19 cellular contexts compared by ENCODE assay signal in the genomic region with DNA sequence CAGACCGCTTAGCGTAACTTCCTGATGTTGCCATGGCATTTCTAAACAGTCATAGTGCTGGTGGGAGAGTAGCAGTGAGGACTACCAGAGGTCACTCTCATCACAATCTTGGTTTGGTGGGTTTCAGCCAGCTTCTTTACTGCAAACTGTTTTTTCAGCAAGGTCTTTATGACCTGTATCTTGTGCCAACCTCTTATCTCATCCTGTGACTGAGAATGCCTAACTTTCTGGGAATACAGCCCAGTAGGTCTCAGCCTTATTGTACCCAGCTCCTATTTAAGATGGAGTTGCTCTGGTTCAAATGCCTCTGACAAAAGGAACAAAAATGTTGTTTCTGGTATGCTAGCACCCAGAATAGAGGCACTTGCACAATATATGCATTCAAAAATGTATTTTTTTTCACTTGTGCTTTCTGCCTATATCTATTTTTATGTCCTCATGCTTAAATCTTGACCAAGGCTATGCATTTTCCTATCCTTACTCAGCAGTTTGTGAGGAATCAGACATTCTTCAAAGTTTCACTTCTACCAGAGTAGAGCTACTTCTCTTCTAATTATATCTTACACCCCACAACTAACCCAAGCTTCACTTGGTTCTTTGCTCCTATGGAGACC. TPM values are rescaled to one million over a fixed set of nuclear protein-coding genes. Genes with fewer than 3 reads are reported as not detected.
A peak's percentile ranks its signal among the peaks of the same experiment; 100 is the strongest.
DNase-seq lines count a peak whose midpoint lies in the region; ATAC-seq and TF ChIP-seq lines count a peak whose summit lies in the region.
"Had no signal": no experiment of that assay in that cellular context is flagged by ENCODE, and none has a peak within 500 bp of the region (broad histone marks: within the 10 kb centered on the region; RNA-seq: fewer than 3 reads in every experiment).

No MANE protein-coding gene starts in this region.

- DNase-seq in EL: peak; percentile 79
- DNase-seq in Karpas-422: peak; percentile 9
- DNase-seq in astrocyte of the spinal cord (ENCODE audit: low read depth, low spot score): peak; percentile 81
- peak; percentile 52 to 65 for DNase-seq in lung microvascular endothelial cell (ENCODE audit: low read depth in 2 of 2)
- no peak for DNase-seq in COLO829 (ENCODE audit: low spot score)
- no peak for DNase-seq in T-helper 9 cell
- DNase-seq in NCI-H187 treated with DMSO at 0.1 percent for 48 hours (lab: John Stamatoyannopoulos, UW): no peak
- DNase-seq: CD4-positive, alpha-beta T cell; GF-D8; naive B cell; NCI-H2029 treated with DMSO at 0.1 percent for 48 hours; NCI-H774 had no signal

- H3K9me3 ChIP-seq in Karpas-422 (ENCODE audit: low read length): no peaks in the 10 kb centered on the region

- no peaks in the 10 kb centered on the region for H3K9me2 ChIP-seq in Karpas-422 (replicated peaks; ENCODE audit: insufficient read depth, low read length)

- no peak overlapping the region for H2AFZ ChIP-seq in Karpas-422 (ENCODE audit: low read length)

- no peak overlapping the region for H3K27ac ChIP-seq in Karpas-422 (ENCODE audit: low read length)
- H3K27ac ChIP-seq: coronary artery had no signal

- no peaks in the 10 kb centered on the region for H3K36me3 ChIP-seq in Karpas-422 (ENCODE audit: insufficient read depth, low read length)

- H3K4me2 ChIP-seq in Karpas-422 (ENCODE audit: low read depth, low read length, poor library complexity, severe bottlenecking): no peak overlapping the region

- no peak for ATAC-seq in GM18868 (IDR thresholded peaks at IDR 0.05; ENCODE audit: unreplicated experiment)
- ATAC-seq: sciatic nerve, WTC11 had no signal

- TF ChIP-seq CTCF in astrocyte of the spinal cord (IDR thresholded peaks at IDR 0.05; ENCODE audit: low read depth, low read length): no peak

- no peaks in the 10 kb centered on the region for H3K79me2 ChIP-seq in Karpas-422 (ENCODE audit: low read length)

- in situ Hi-C loops in astrocyte of the spinal cord (cut with HindIII; ENCODE audit: low sequenced_read_pairs): no loop called here

- no peak overlapping the region for H3K4me3 ChIP-seq in Karpas-422 (ENCODE audit: low read length)
- no peak overlapping the region for H3K4me3 ChIP-seq in astrocyte of the spinal cord (ENCODE audit: low read depth, low read length)
- H3K4me3 ChIP-seq: coronary artery had no signal

- no peaks in the 10 kb centered on the region for H3K4me1 ChIP-seq in Karpas-422 (ENCODE audit: low read length)

- no peaks in the 10 kb centered on the region for H4K20me1 ChIP-seq in Karpas-422 (ENCODE audit: insufficient read depth, low read depth, low read length)

- H3K9ac ChIP-seq in Karpas-422 (ENCODE audit: low read length): no peak overlapping the region

- no peaks in the 10 kb centered on the region for H3K27me3 ChIP-seq in Karpas-422 (ENCODE audit: low read length)

RNA-seq across cellular contexts. Expression of gene OR51M1, which starts 16.0 kb away (rescaled TPM):
- not detected in 2 replicates for total RNA-seq in Karpas-422 (2014; rRNA removed; shearing (Covaris generic); ENCODE audit: low replicate concordance)
- not detected in 2 replicates for total RNA-seq in lung microvascular endothelial cell
- total RNA-seq: CD4-positive, alpha-beta T cell; frontal cortex; kidney epithelial cell; sciatic nerve; SK-MEL-5; WTC11 had no signal

RNA-seq across cellular contexts. Expression of gene OR51B6, which starts 16.3 kb away (rescaled TPM):
- total RNA-seq in Karpas-422 (2014; rRNA removed; shearing (Covaris generic); ENCODE audit: low replicate concordance): not detected in 2 replicates
- not detected in 2 replicates for total RNA-seq in lung microvascular endothelial cell
- total RNA-seq: CD4-positive, alpha-beta T cell; frontal cortex; kidney epithelial cell; sciatic nerve; SK-MEL-5; WTC11 had no signal

RNA-seq across cellular contexts. Expression of gene OR51B5, which starts 24.2 kb away (rescaled TPM):
- total RNA-seq in Karpas-422 (2014; rRNA removed; shearing (Covaris generic); ENCODE audit: low replicate concordance): 0.60 TPM in 1 of 2 replicates, not detected in the other
- not detected in 2 replicates for total RNA-seq in lung microvascular endothelial cell
- total RNA-seq: kidney epithelial cell had no signal

RNA-seq across cellular contexts. Expression of gene OR51B2, which starts 43.5 kb away (rescaled TPM):
- not detected in 2 replicates for total RNA-seq in Karpas-422 (2014; rRNA removed; shearing (Covaris generic); ENCODE audit: low replicate concordance)
- not detected in 2 replicates for total RNA-seq in lung microvascular endothelial cell
- total RNA-seq: CD4-positive, alpha-beta T cell; kidney epithelial cell; WTC11 had no signal

RNA-seq across cellular contexts. Expression of gene OR51Q1, which starts 54.3 kb away (rescaled TPM):
- not detected in 2 replicates for total RNA-seq in Karpas-422 (2014; rRNA removed; shearing (Covaris generic); ENCODE audit: low replicate concordance)
- total RNA-seq in lung microvascular endothelial cell: not detected in 2 replicates
- total RNA-seq: CD4-positive, alpha-beta T cell; frontal cortex; kidney epithelial cell; sciatic nerve; SK-MEL-5; WTC11 had no signal

Comparison
In these comparisons a context has a peak if more than half of its experiments do, and no peak if none do; other contexts are left out.
1. DNase-seq: peak in EL (single experiment), Karpas-422 (single experiment), astrocyte of the spinal cord (single experiment) and lung microvascular endothelial cell (2 of 2); none in COLO829 (single experiment), T-helper 9 cell (single experiment) and NCI-H187 treated with DMSO at 0.1 percent for 48 hours (single experiment).